In genomic region chr2:144682248-144682647, GRCh38 we compare ENCODE assay signal across 1 cellular context.
TF ChIP-seq lines count a peak whose summit lies in the region.

No MANE protein-coding gene starts in this region.

TF ChIP-seq in K562, 482 proteins besides CTCF, POLR2A, EP300 and RAD21 (continued from another document):
- no peak for TF ChIP-seq MXI1 (IDR thresholded peaks at IDR 0.05; ENCODE audit: low read depth, low read length)
- peak; percentile 48; the same call in 1 of the 2 replicates for TF ChIP-seq MAFF (IDR thresholded peaks at IDR 0.05; ENCODE audit: low read length)
- TF ChIP-seq NFRKB (IDR thresholded peaks at IDR 0.05; ENCODE audit: low read depth): no peak
- 0 out of 2 replicates have a peak, but pooled peaks have one; percentile 16 for TF ChIP-seq FOXM1 (IDR thresholded peaks at IDR 0.05; ENCODE audit: low read depth)
- no peak for TF ChIP-seq FOXM1 (CRISPR knock-in tag; IDR thresholded peaks at IDR 0.05; ENCODE audit: low read depth)
- TF ChIP-seq ZFP1 (CRISPR knock-in tag; IDR thresholded peaks at IDR 0.05): no peak
- no peak for TF ChIP-seq LARP7 (IDR thresholded peaks at IDR 0.05)
- no peak for TF ChIP-seq GMEB1 (CRISPR knock-in tag; IDR thresholded peaks at IDR 0.05)
- no peak for TF ChIP-seq PTTG1 (tag; IDR thresholded peaks at IDR 0.05; ENCODE audit: low read depth)
- no peak for TF ChIP-seq SMC3 (conservative IDR thresholded peaks at IDR 0.05; ENCODE audit: insufficient read depth, low read depth, low read length)
- TF ChIP-seq AFF4 (CRISPR knock-in tag; IDR thresholded peaks at IDR 0.05): no peak
- 0 out of 2 replicates have a peak, but pooled peaks have one; percentile 46 for TF ChIP-seq JUND (IDR thresholded peaks at IDR 0.05; ENCODE audit: borderline replicate concordance, low read depth, low read length)
- TF ChIP-seq JUND (tag; IDR thresholded peaks at IDR 0.05; ENCODE audit: borderline replicate concordance, low read depth, low read length): peak; percentile 13; the same call in 1 of the 3 replicates
- no peak for TF ChIP-seq ZNF311 (CRISPR knock-in tag; IDR thresholded peaks at IDR 0.05)
- no peak for TF ChIP-seq OTX1 (CRISPR knock-in tag; IDR thresholded peaks at IDR 0.05)
- TF ChIP-seq FIP1L1 (IDR thresholded peaks at IDR 0.05; ENCODE audit: low read depth, low read length, poor library complexity, severe bottlenecking): no peak
